23 cellular contexts compared by ENCODE assay signal in genomic region chr16:88859381-88860091, GRCh38. TPM values are rescaled to one million over a fixed set of nuclear protein-coding genes. Genes with fewer than 3 reads are reported as not detected.
"Had no signal": no experiment of that assay in that cellular context is flagged by ENCODE, and none has a peak within 500 bp of the region (broad histone marks: within the 10 kb centered on the region; RNA-seq: fewer than 3 reads in every experiment).

No MANE protein-coding gene starts in this region.

- H3K4me3 ChIP-seq: hepatocyte, left ventricle myocardium inferior, lower lobe of right lung, right atrium auricular region, tibial artery had no signal

- H3K9me3 Mint-ChIP-seq: memory B cell; natural killer cell treated with Interleukin-12 subunit alpha and Interleukin-12 subunit beta and Interleukin-15 and Interleukin-18, amount 100 ng/mL, for 72 hours; stimulated activated memory B cell treated with anti-CD40 and anti-IgM and Interleukin-4, amounts not matched to agents 10 μg/mL and 1 μg/mL and 100 μg/mL, for 72 hours; stimulated activated naive CD8-positive, alpha-beta T cell treated with anti-CD3 and anti-CD28 coated beads, Interleukin-15, Interleukin-2, amounts not matched to agents 100 ng/mL and 50 ng/mL, for 24 hours had no signal

- H3K27ac ChIP-seq: hepatocyte, left ventricle myocardium inferior, lower lobe of right lung, right atrium auricular region, tibial artery had no signal

- H3K27me3 ChIP-seq: dorsolateral prefrontal cortex, hepatocyte, right atrium auricular region had no signal

- H3K27me3 Mint-ChIP-seq: memory B cell; natural killer cell treated with Interleukin-12 subunit alpha and Interleukin-12 subunit beta and Interleukin-15 and Interleukin-18, amount 100 ng/mL, for 72 hours; stimulated activated memory B cell treated with anti-CD40 and anti-IgM and Interleukin-4, amounts not matched to agents 10 μg/mL and 1 μg/mL and 100 μg/mL, for 72 hours; stimulated activated naive CD8-positive, alpha-beta T cell treated with anti-CD3 and anti-CD28 coated beads, Interleukin-15, Interleukin-2, amounts not matched to agents 100 ng/mL and 50 ng/mL, for 24 hours had no signal

- H3K4me3 Mint-ChIP-seq: stimulated activated memory B cell treated with anti-CD40 and anti-IgM and Interleukin-4, amounts not matched to agents 10 μg/mL and 1 μg/mL and 100 μg/mL, for 72 hours; stimulated activated naive CD8-positive, alpha-beta T cell treated with anti-CD3 and anti-CD28 coated beads, Interleukin-15, Interleukin-2, amounts not matched to agents 100 ng/mL and 50 ng/mL, for 24 hours had no signal

- DNase-seq: cortex of kidney; dorsolateral prefrontal cortex; effector CD8-positive, alpha-beta T cell; foreskin melanocyte; head of caudate nucleus; kidney; left cardiac atrium; left ventricle myocardium inferior; lower lobe of right lung; midbrain; posterior cingulate gyrus; small intestine; stimulated activated CD4-positive, alpha-beta T cell treated with anti-CD3 and anti-CD28 coated beads, Interleukin-4, amount 100 ng/mL, for 1 hour; stimulated activated CD8-positive, alpha-beta memory T cell treated with anti-CD3 and anti-CD28 coated beads, Interleukin-4, amount 100 ng/mL, for 48 hours; tibial artery had no signal

- H3K9me3 ChIP-seq: left ventricle myocardium inferior, lower lobe of right lung, right atrium auricular region, tibial artery had no signal

- H3K27ac Mint-ChIP-seq: memory B cell; natural killer cell treated with Interleukin-12 subunit alpha and Interleukin-12 subunit beta and Interleukin-15 and Interleukin-18, amount 100 ng/mL, for 72 hours; stimulated activated memory B cell treated with anti-CD40 and anti-IgM and Interleukin-4, amounts not matched to agents 10 μg/mL and 1 μg/mL and 100 μg/mL, for 72 hours; stimulated activated naive CD8-positive, alpha-beta T cell treated with anti-CD3 and anti-CD28 coated beads, Interleukin-15, Interleukin-2, amounts not matched to agents 100 ng/mL and 50 ng/mL, for 24 hours had no signal

RNA-seq across cellular contexts. Expression of gene PABPN1L, which starts 6.9 kb away (rescaled TPM):
- total RNA-seq: hepatocyte; kidney; left cardiac atrium; left ventricle myocardium inferior; lower lobe of right lung; natural killer cell treated with Interleukin-12 subunit alpha and Interleukin-12 subunit beta and Interleukin-15 and Interleukin-18, amount 100 ng/mL, for 72 hours; osteocyte; right atrium auricular region; ureter had no signal
